In the genomic region with DNA sequence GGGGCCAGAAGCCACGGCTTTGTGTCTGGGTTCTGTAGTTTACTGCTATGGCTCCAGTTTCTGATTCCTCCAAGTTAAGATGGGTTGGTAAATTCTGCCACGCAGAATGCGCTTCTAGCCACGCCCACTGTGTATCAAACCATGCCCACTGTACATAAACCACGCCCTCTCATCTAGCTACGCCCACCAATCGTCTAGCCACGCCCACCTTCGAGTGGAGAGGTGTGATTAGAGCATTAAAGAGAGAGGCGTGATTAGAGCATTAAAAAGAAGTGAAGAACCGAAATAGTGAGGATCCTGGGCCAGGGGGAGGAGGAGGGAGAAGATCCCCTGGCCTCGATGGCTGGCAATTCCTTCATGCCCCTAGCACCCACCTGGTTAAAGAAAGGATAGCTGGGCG, we compare ENCODE assay signal across 8 cellular contexts. TPM values are rescaled to one million over a fixed set of nuclear protein-coding genes. Genes with fewer than 3 reads are reported as not detected.
DNase-seq lines count a peak whose midpoint lies in the region; TF ChIP-seq lines count a peak whose summit lies in the region.

No MANE protein-coding gene starts in this region.

- peaks cover 5% of the 10 kb centered on the region for H3K4me1 ChIP-seq in A673 (ENCODE audit: insufficient read depth, low read length, poor library complexity, severe bottlenecking)

- H3K27me3 ChIP-seq in A673 (replicated peaks; ENCODE audit: insufficient read depth, low read depth, low read length, poor library complexity) = no peaks in the 10 kb centered on the region

- no peaks in the 10 kb centered on the region for H3K9me3 Mint-ChIP-seq in osteocyte (ENCODE audit: unreplicated experiment)

- no peaks in the 10 kb centered on the region for H3K36me3 Mint-ChIP-seq in osteocyte (ENCODE audit: unreplicated experiment)

- POLR2A ChIA-PET in A673 (lab: Charles Lee; ENCODE audit: low non-redundant PET) = no interaction called here

- no TSS peak for BruUV-seq in A673 (replicated peaks; lab: Mats Ljungman, UMichigan)

- H3K4me1 Mint-ChIP-seq in osteocyte (ENCODE audit: unreplicated experiment) = peaks cover 2% of the 10 kb centered on the region

- no peak overlapping the region for H3K4me3 Mint-ChIP-seq in osteocyte (ENCODE audit: unreplicated experiment)

- intact Hi-C loops in A673 (cut with micrococcal nuclease; ENCODE audit: unreplicated experiment) = loop anchor here (10.0 kb wide), 1 partner anchor 327 kb away; no protein-coding TSS in a partner anchor

- peak; percentile 72 for DNase-seq in A673 (ENCODE audit: low spot score)
- DNase-seq in H4 (ENCODE audit: low spot score) = peak; percentile 31
- DNase-seq in T-helper 2 cell = peak in 3 of 5 experiments; percentile 24 to 63 (median 41)
- peak; percentile 19 for DNase-seq in epithelial cell of esophagus (ENCODE audit: low read depth)
- no peak for DNase-seq in DMS79 treated with DMSO at 0.1 percent for 48 hours (lab: John Stamatoyannopoulos, UW)
- DNase-seq in osteocyte (ENCODE audit: extremely low spot score, unreplicated experiment) = no peak
- no peak for DNase-seq in nucleus accumbens (lab: John Stamatoyannopoulos, UW)
- no peak for DNase-seq in C1 segment of cervical spinal cord (lab: John Stamatoyannopoulos, UW)

- H3K9me3 ChIP-seq in A673 (ENCODE audit: low read depth, low read length, poor library complexity, severe bottlenecking) = no peaks in the 10 kb centered on the region

- H3K4me3 ChIP-seq in A673 (ENCODE audit: low read depth, low read length, poor library complexity, severe bottlenecking) = no peak overlapping the region
- no peak overlapping the region for H3K4me3 ChIP-seq in epithelial cell of esophagus (ENCODE audit: low read length)

- CTCF ChIA-PET in A673 (lab: Charles Lee) = interaction anchor here (0.5 to 0.8 kb wide), 2 partner anchors 11 to 48 kb away, joined by 3 read pairs; no protein-coding TSS in a partner anchor

- TF ChIP-seq CTCF in A673 (conservative IDR thresholded peaks at IDR 0.05; ENCODE audit: low read depth, low read length) (no peak), epithelial cell of esophagus (IDR thresholded peaks at IDR 0.05; ENCODE audit: insufficient read depth, low read depth, low read length, missing control alignments) (no peak), osteocyte (IDR thresholded peaks at IDR 0.05) (no peak)

- no peaks in the 10 kb centered on the region for H3K36me3 ChIP-seq in A673 (ENCODE audit: insufficient read depth, low read length, poor library complexity, severe bottlenecking)

- no peak overlapping the region for H3K27ac Mint-ChIP-seq in osteocyte (ENCODE audit: unreplicated experiment)

- no peak overlapping the region for H3K27ac ChIP-seq in A673 (ENCODE audit: low read depth, low read length, poor library complexity, severe bottlenecking)

- no peaks in the 10 kb centered on the region for H3K27me3 Mint-ChIP-seq in osteocyte (ENCODE audit: unreplicated experiment)

RNA-seq across cellular contexts. Expression of a gene that starts 43.7 kb away (rescaled TPM):
- total RNA-seq in A673 (2021) (45.7 and 51.7 TPM in 2 replicates), osteocyte (2.0 and 2.1 TPM in 2 replicates)
- total RNA-seq in H4 (2014; rRNA removed; shearing (Covaris generic)) = 9.5 and 13.0 TPM in 2 replicates

Comparison
In these comparisons a context has a peak if more than half of its experiments do, and no peak if none do; other contexts are left out.
1. DNase-seq: peak in A673 (single experiment), H4 (single experiment), T-helper 2 cell (3 of 5) and epithelial cell of esophagus (single experiment); none in DMS79 treated with DMSO at 0.1 percent for 48 hours (single experiment), osteocyte (single experiment), nucleus accumbens (0 of 56) and C1 segment of cervical spinal cord (0 of 14).